ENCODE assay signal across 7 cellular contexts in the genomic region with DNA sequence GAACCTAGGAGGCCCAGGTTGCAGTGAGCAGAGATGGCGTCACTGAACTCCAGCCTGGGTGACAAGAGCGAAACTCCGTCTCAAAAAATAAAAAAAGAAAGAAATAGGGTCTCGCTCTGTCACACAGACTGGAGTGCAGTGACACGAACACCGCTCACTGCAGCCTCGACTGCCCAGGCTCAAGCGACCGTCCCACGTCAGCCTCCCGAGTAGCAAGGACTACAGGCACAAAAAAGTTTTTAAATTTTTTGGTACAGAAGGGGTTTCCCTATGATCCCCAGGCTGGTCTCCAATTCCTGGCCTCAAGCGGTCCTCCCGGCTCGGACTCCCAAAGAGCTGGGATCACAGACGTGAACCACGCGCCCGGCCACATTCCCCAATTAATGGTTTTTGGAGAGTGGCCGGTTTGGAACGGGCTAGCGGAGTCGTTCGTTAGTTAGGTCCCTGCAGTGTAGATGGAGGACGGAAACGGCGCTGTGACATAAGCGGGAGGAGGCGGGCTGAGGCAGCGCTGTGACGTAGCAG. TPM values are rescaled to one million over a fixed set of nuclear protein-coding genes. Genes with fewer than 3 reads are reported as not detected.
A peak's percentile ranks its signal among the peaks of the same experiment; 100 is the strongest.
DNase-seq lines count a peak whose midpoint lies in the region; ATAC-seq, FAIRE-seq and TF ChIP-seq lines count a peak whose summit lies in the region.

No MANE protein-coding gene starts in this region.

- H3K79me2 ChIP-seq in keratinocyte (ENCODE audit: control insufficient read depth, insufficient read depth, low read length) = peaks cover 43% of the 10 kb centered on the region

- H3K36me3 ChIP-seq in HUES48 (ENCODE audit: control insufficient read depth, insufficient read depth, low read length) (no peaks in the 10 kb centered on the region), keratinocyte (ENCODE audit: control insufficient read depth in 2 of 2, extremely low read depth in 1 of 2, insufficient read depth in 2 of 2, low read length in 2 of 2) (peaks cover 8 to 12% of the 10 kb centered on the region in 2 experiments)

- dilution Hi-C loops in keratinocyte (cut with MboI; ENCODE audit: extremely low pct_ligation_motif_present, low sequenced_read_pairs) = no loop called here

- peak overlapping the region; percentile 76 for H3K4me2 ChIP-seq in keratinocyte (ENCODE audit: control insufficient read depth, extremely low read depth, insufficient read depth, low read depth, low read length)

- H3K4me1 Mint-ChIP-seq in activated naive CD8-positive, alpha-beta T cell (ENCODE audit: low read depth) = peaks cover 24% of the 10 kb centered on the region

- TF ChIP-seq CTCF in keratinocyte (optimal IDR thresholded peaks at IDR 0.05 in 1 of 3, IDR thresholded peaks at IDR 0.05 in 1 of 3, conservative IDR thresholded peaks at IDR 0.05 in 1 of 3; ENCODE audit: extremely low read depth in 1 of 3, insufficient read depth in 2 of 3, low read length in 3 of 3) = no peak

- H2AFZ ChIP-seq in keratinocyte (ENCODE audit: control insufficient read depth, low read length) = peak overlapping the region; percentile 95

- H3K27ac Mint-ChIP-seq in activated naive CD8-positive, alpha-beta T cell = peak overlapping the region; percentile 93

- peak overlapping the region; percentile 98 for H3K4me3 Mint-ChIP-seq in activated naive CD8-positive, alpha-beta T cell

- H3K27me3 Mint-ChIP-seq in activated naive CD8-positive, alpha-beta T cell = no peaks in the 10 kb centered on the region

- peak; percentile 63 for FAIRE-seq in keratinocyte (lab: Jason Lieb, UNC)

- H3K4me3 ChIP-seq in HUES48 (ENCODE audit: low read depth, low read length) (peak overlapping the region; percentile 87), keratinocyte (ENCODE audit: control insufficient read depth in 2 of 3, extremely low read depth in 1 of 3, insufficient read depth in 2 of 3, low read depth in 1 of 3, low read length in 3 of 3) (peak overlapping the region; percentile 56 to 82 (median 76))

- H3K9ac ChIP-seq in HUES48 (ENCODE audit: low read depth, low read length) (peak overlapping the region; percentile 63; the same call in 1 of the 2 replicates), keratinocyte (ENCODE audit: control insufficient read depth, extremely low read depth, insufficient read depth, low read length) (peak overlapping the region; percentile 74)

- H4K20me1 ChIP-seq in keratinocyte (ENCODE audit: control insufficient read depth, extremely low read depth, insufficient read depth, low read length) = peaks cover 18% of the 10 kb centered on the region

- H3K9me3 Mint-ChIP-seq in activated naive CD8-positive, alpha-beta T cell (ENCODE audit: low read depth) = no peaks in the 10 kb centered on the region

- no peak for DNase-seq in keratinocyte (ENCODE audit: low read depth, low spot score)
- no peak for DNase-seq in substantia nigra (lab: John Stamatoyannopoulos, UW)
- no peak for DNase-seq in UCSD-AML1 (lab: John Stamatoyannopoulos, UW; ENCODE audit: unreplicated experiment)
- no peak for DNase-seq in DMS114 treated with DMSO at 0.1 percent for 48 hours (lab: John Stamatoyannopoulos, UW; ENCODE audit: unreplicated experiment)

- H3K27me3 ChIP-seq in HUES48 (ENCODE audit: control insufficient read depth, insufficient read depth, low read length) (peaks cover 34% of the 10 kb centered on the region), keratinocyte (ENCODE audit: control insufficient read depth, extremely low read depth, insufficient read depth, low read length) (no peaks in the 10 kb centered on the region)

- peak overlapping the region; percentile 87 for H3K27ac ChIP-seq in HUES48 (ENCODE audit: low read depth, low read length)
- H3K27ac ChIP-seq in keratinocyte (ENCODE audit: control insufficient read depth, insufficient read depth, low read length) = peak overlapping the region; percentile 71
- peak overlapping the region; percentile 90 for H3K27ac ChIP-seq in substantia nigra (ENCODE audit: low read depth, low read length, poor library complexity, severe bottlenecking)

- H3K9me3 ChIP-seq in HUES48 (ENCODE audit: control insufficient read depth, insufficient read depth, low read length) (no peaks in the 10 kb centered on the region), keratinocyte (ENCODE audit: control insufficient read depth, low read depth, low read length) (no peaks in the 10 kb centered on the region)

- no peak for ATAC-seq in HG03460 (IDR thresholded peaks at IDR 0.05; ENCODE audit: unreplicated experiment)

- H3K4me1 ChIP-seq in HUES48 (ENCODE audit: control insufficient read depth, insufficient read depth, low read length) = peaks cover 6% of the 10 kb centered on the region; the same call in 1 of the 2 replicates
- peaks cover 35% of the 10 kb centered on the region for H3K4me1 ChIP-seq in keratinocyte (ENCODE audit: control insufficient read depth, extremely low read depth, insufficient read depth, low read length)

- H3K36me3 Mint-ChIP-seq in activated naive CD8-positive, alpha-beta T cell = no peaks in the 10 kb centered on the region

- peaks cover 2% of the 10 kb centered on the region for H3K9me1 ChIP-seq in keratinocyte (ENCODE audit: control insufficient read depth, extremely low read depth, insufficient read depth, low read length)

RNA-seq across cellular contexts. Expression of a gene that starts 0.6 kb away (rescaled TPM):
- 412 to 877 TPM (median 450 TPM) in 3 replicates for polyA plus RNA-seq in keratinocyte
- polyA plus RNA-seq in keratinocyte (2011; ENCODE audit: low read depth) = 259 TPM
- 279 and 743 TPM in 2 replicates for polyA plus RNA-seq in keratinocyte (2011; cell fraction: cytosol; rRNA removed)
- polyA plus RNA-seq in keratinocyte (2011; cell fraction: nucleus; rRNA removed) = 254 and 303 TPM in 2 replicates
- polyA plus RNA-seq in keratinocyte (2012; ENCODE audit: low replicate concordance) = 421 and 447 TPM in 2 replicates
- 198 to 329 TPM (median 216 TPM) in 3 replicates for polyA minus RNA-seq in keratinocyte
- 557 TPM for polyA minus RNA-seq in keratinocyte (2011; cell fraction: cytosol; rRNA and poly(A)+ RNA removed)
- 106 and 141 TPM in 2 replicates for polyA minus RNA-seq in keratinocyte (2011; cell fraction: nucleus; rRNA and poly(A)+ RNA removed)

RNA-seq across cellular contexts. Expression of a gene that starts 10.3 kb away (rescaled TPM):
- polyA plus RNA-seq in keratinocyte = 0.37 to 0.63 TPM (median 0.58 TPM) in 3 replicates
- polyA plus RNA-seq in keratinocyte (2011; ENCODE audit: low read depth) = 0.39 TPM
- 0.17 and 0.52 TPM in 2 replicates for polyA plus RNA-seq in keratinocyte (2011; cell fraction: cytosol; rRNA removed)
- polyA plus RNA-seq in keratinocyte (2011; cell fraction: nucleus; rRNA removed) = 0.56 and 0.79 TPM in 2 replicates
- 0.73 and 0.81 TPM in 2 replicates for polyA plus RNA-seq in keratinocyte (2012; ENCODE audit: low replicate concordance)
- 0.33 to 0.52 TPM (median 0.51 TPM) in 3 replicates for polyA minus RNA-seq in keratinocyte
- polyA minus RNA-seq in keratinocyte (2011; cell fraction: cytosol; rRNA and poly(A)+ RNA removed) = 2.9 TPM
- polyA minus RNA-seq in keratinocyte (2011; cell fraction: nucleus; rRNA and poly(A)+ RNA removed) = 0.31 and 1.1 TPM in 2 replicates

RNA-seq across cellular contexts. Expression of a gene that starts 26.1 kb away (rescaled TPM):
- polyA plus RNA-seq in keratinocyte = 1.5 to 3.4 TPM (median 2.8 TPM) in 3 replicates
- 0.85 TPM for polyA plus RNA-seq in keratinocyte (2011; ENCODE audit: low read depth)
- 1.3 and 2.7 TPM in 2 replicates for polyA plus RNA-seq in keratinocyte (2011; cell fraction: cytosol; rRNA removed)
- 3.7 and 5.4 TPM in 2 replicates for polyA plus RNA-seq in keratinocyte (2011; cell fraction: nucleus; rRNA removed)
- 1.3 and 3.6 TPM in 2 replicates for polyA plus RNA-seq in keratinocyte (2012; ENCODE audit: low replicate concordance)
- 1.6 to 3.0 TPM (median 1.9 TPM) in 3 replicates for polyA minus RNA-seq in keratinocyte
- polyA minus RNA-seq in keratinocyte (2011; cell fraction: cytosol; rRNA and poly(A)+ RNA removed) = 1.9 TPM
- 3.6 and 3.9 TPM in 2 replicates for polyA minus RNA-seq in keratinocyte (2011; cell fraction: nucleus; rRNA and poly(A)+ RNA removed)

RNA-seq across cellular contexts. Expression of a gene that starts 30.4 kb away (rescaled TPM):
- polyA plus RNA-seq in keratinocyte = 28.4 to 53.7 TPM (median 49.3 TPM) in 3 replicates
- polyA plus RNA-seq in keratinocyte (2011; ENCODE audit: low read depth) = 23.9 TPM
- polyA plus RNA-seq in keratinocyte (2011; cell fraction: cytosol; rRNA removed) = 22.0 and 52.1 TPM in 2 replicates
- polyA plus RNA-seq in keratinocyte (2011; cell fraction: nucleus; rRNA removed) = 47.4 and 62.3 TPM in 2 replicates
- polyA plus RNA-seq in keratinocyte (2012; ENCODE audit: low replicate concordance) = 34.4 and 51.8 TPM in 2 replicates
- 19.2 to 36.3 TPM (median 26.1 TPM) in 3 replicates for polyA minus RNA-seq in keratinocyte
- polyA minus RNA-seq in keratinocyte (2011; cell fraction: cytosol; rRNA and poly(A)+ RNA removed) = 48.9 TPM
- polyA minus RNA-seq in keratinocyte (2011; cell fraction: nucleus; rRNA and poly(A)+ RNA removed) = 9.9 and 18.3 TPM in 2 replicates

RNA-seq across cellular contexts. Expression of a gene that starts 36.3 kb away (rescaled TPM):
- 8.2 to 11.9 TPM (median 10.0 TPM) in 3 replicates for polyA plus RNA-seq in keratinocyte
- polyA plus RNA-seq in keratinocyte (2011; ENCODE audit: low read depth) = 8.0 TPM
- polyA plus RNA-seq in keratinocyte (2011; cell fraction: cytosol; rRNA removed) = 4.4 and 10.2 TPM in 2 replicates
- polyA plus RNA-seq in keratinocyte (2011; cell fraction: nucleus; rRNA removed) = 21.2 and 27.6 TPM in 2 replicates
- 12.5 and 16.4 TPM in 2 replicates for polyA plus RNA-seq in keratinocyte (2012; ENCODE audit: low replicate concordance)
- polyA minus RNA-seq in keratinocyte = 0.99 to 7.7 TPM (median 1.2 TPM) in 3 replicates
- polyA minus RNA-seq in keratinocyte (2011; cell fraction: cytosol; rRNA and poly(A)+ RNA removed) = 7.7 TPM
- polyA minus RNA-seq in keratinocyte (2011; cell fraction: nucleus; rRNA and poly(A)+ RNA removed) = 2.4 and 2.8 TPM in 2 replicates
